ENCODE assay signal across 28 cellular contexts in the genomic region with DNA sequence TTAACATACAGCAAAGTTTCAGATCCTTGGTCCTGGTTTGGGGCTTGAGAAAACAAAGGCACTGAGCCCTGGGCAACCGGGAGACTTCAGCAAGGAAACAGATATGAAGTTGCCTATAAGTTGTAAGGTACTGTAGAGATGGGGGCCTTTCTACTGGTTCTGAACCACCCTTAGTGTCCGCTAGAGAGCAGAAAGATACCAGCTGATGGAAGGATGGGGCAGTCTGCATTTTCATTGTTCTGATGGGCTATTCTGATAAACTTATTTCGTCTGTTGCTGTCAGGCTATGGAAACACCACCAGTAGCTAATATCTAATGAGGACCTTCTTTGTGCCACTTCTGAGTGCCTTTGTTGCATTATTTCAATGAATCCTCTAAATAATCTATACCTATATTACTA. TPM values are rescaled to one million over a fixed set of nuclear protein-coding genes. Genes with fewer than 3 reads are reported as not detected.
DNase-seq lines count a peak whose midpoint lies in the region; ATAC-seq, FAIRE-seq and TF ChIP-seq lines count a peak whose summit lies in the region.
"Had no signal": no experiment of that assay in that cellular context is flagged by ENCODE, and none has a peak within 500 bp of the region (broad histone marks: within the 10 kb centered on the region; RNA-seq: fewer than 3 reads in every experiment).

No MANE protein-coding gene starts in this region.

- H3K9ac ChIP-seq in GM12878 (ENCODE audit: control insufficient read depth, insufficient read depth, low read length), result no peak overlapping the region
- H3K9ac ChIP-seq: BLaER1 had no signal

- CTCF ChIA-PET in GM12878 (lab: Yijun Ruan, JAX), result interaction anchor here (0.6 to 1.5 kb wide), 3 partner anchors 66 to 665 kb away, joined by 3 to 4 read pairs (median 3); no protein-coding TSS in a partner anchor

- H3K4me2 ChIP-seq in GM12878 (ENCODE audit: control insufficient read depth, insufficient read depth), result no peak overlapping the region
- H3K4me2 ChIP-seq: BLaER1 had no signal

- no peak; the same call in 1 of the 2 replicates for TF ChIP-seq RAD21 in GM12878 (IDR thresholded peaks at IDR 0.05; ENCODE audit: insufficient read depth, low read depth, low read length)

- SMC1A ChIA-PET in GM12878 (lab: Charles Lee; ENCODE audit: uncharacterized antibody, unreplicated experiment), result interaction anchor here (0.9 to 1.4 kb wide), 2 partner anchors 9 to 64 kb away, joined by 3 read pairs; no protein-coding TSS in a partner anchor

- H3K27ac ChIP-seq in GM12878 (ENCODE audit: control insufficient read depth, insufficient read depth) (no peak overlapping the region), tibial artery (no peak overlapping the region)
- H3K27ac ChIP-seq: ascending aorta, BLaER1, SJSA1 had no signal

- in situ Hi-C loops in GM12878 (cut with MboI), result no loop called here

- WGBS in GM12878 (ENCODE audit: insufficient coverage, insufficient replicate concordance, low lambda C conversion rate, missing lambda C conversion rate), result 26% methylated on average over 3 of the region's 3 CpGs

- TF ChIP-seq CTCF in GM12878 (IDR thresholded peaks at IDR 0.05 in 2 of 3, conservative IDR thresholded peaks at IDR 0.05 in 1 of 3; ENCODE audit: control insufficient read depth in 2 of 3, extremely low read depth in 1 of 3, insufficient read depth in 1 of 3, low read depth in 3 of 3, low read length in 3 of 3), result peak in 2 of 3 experiments; percentile 4 to 20; a peak in 2 of 6 replicates
- no peak for TF ChIP-seq CTCF in tibial artery (IDR thresholded peaks at IDR 0.05)

- no peak overlapping the region for H2AFZ ChIP-seq in GM12878 (ENCODE audit: control insufficient read depth, low read depth, low read length)

- H3K79me2 ChIP-seq in GM12878 (ENCODE audit: control insufficient read depth, insufficient read depth, low read length), result no peaks in the 10 kb centered on the region

- BruUV-seq in GM12878 (replicated peaks; lab: Mats Ljungman, UMichigan), result no TSS peak

- DNase-seq in SIG-M5 treated with dmso at 0.1 percent for 504 hours (lab: John Stamatoyannopoulos, UW; ENCODE audit: unreplicated experiment) (peak; percentile 22), SIG-M5 (lab: John Stamatoyannopoulos, UW) (no peak), OCI-M1 (lab: John Stamatoyannopoulos, UW) (peak; percentile 24), GM12878 (ENCODE audit: low read depth, low spot score) (no peak), midbrain (lab: John Stamatoyannopoulos, UW) (no peak), tibial artery (no peak), H54 (ENCODE audit: insufficient read length, low spot score) (no peak)
- DNase-seq: activated CD4-positive, alpha-beta T cell treated with anti-CD3 and anti-CD28 coated beads for 1 hour; central memory CD4-positive, alpha-beta T cell; effector CD8-positive, alpha-beta T cell; H7; hippocampal formation; islet precursor cell; Kasumi-1; NCI-H1105 treated with DMSO at 0.1 percent for 48 hours; NCI-H2081 treated with DMSO at 0.1 percent for 48 hours; stimulated activated CD4-positive, alpha-beta T cell treated with anti-CD3 and anti-CD28 coated beads, Interleukin-12 subunit alpha, Interleukin-12 subunit beta, amount 100 ng/mL, for 4 hours had no signal

- POLR2A ChIA-PET in GM12878 (lab: Charles Lee), result interaction anchor here (0.7 kb wide), 1 partner anchor 16 kb away, joined by 3 read pairs; no protein-coding TSS in a partner anchor

- TF ChIP-seq EP300 in GM12878 (IDR thresholded peaks at IDR 0.05; ENCODE audit: borderline replicate concordance in 1 of 2, control insufficient read depth in 1 of 2, low read depth in 2 of 2, low read length in 2 of 2), result no peak

- FAIRE-seq in GM12878 (lab: Jason Lieb, UNC) (peak; percentile 13), H54 (lab: Jason Lieb, UNC) (no peak)
- FAIRE-seq: frontal cortex, GM12892 had no signal

- no peaks in the 10 kb centered on the region for H3K9me3 ChIP-seq in GM12878 (replicated peaks; ENCODE audit: control insufficient read depth, insufficient read depth, low read length)
- H3K9me3 ChIP-seq in tibial artery, result no peaks in the 10 kb centered on the region
- H3K9me3 ChIP-seq: ascending aorta, SJSA1 had no signal

- intact Hi-C loops in GM12878 (cut with micrococcal nuclease; ENCODE audit: unreplicated experiment), result no loop called here
- intact Hi-C loops in tibial artery (cut with DNase I; ENCODE audit: low total_unique reads), result no loop called here

- H3K36me3 ChIP-seq in GM12878 (ENCODE audit: control insufficient read depth in 2 of 2, insufficient read depth in 2 of 2, low read length in 1 of 2) (no peaks in the 10 kb centered on the region), tibial artery (no peaks in the 10 kb centered on the region)
- H3K36me3 ChIP-seq: ascending aorta, BLaER1, SJSA1 had no signal

- H4K20me1 ChIP-seq in GM12878 (ENCODE audit: control insufficient read depth, insufficient read depth), result no peaks in the 10 kb centered on the region
- H4K20me1 ChIP-seq: BLaER1 had no signal

- H3K4me1 ChIP-seq in GM12878 (ENCODE audit: control insufficient read depth, insufficient read depth, low read length) (no peaks in the 10 kb centered on the region), tibial artery (no peaks in the 10 kb centered on the region)
- H3K4me1 ChIP-seq: ascending aorta, BLaER1, SJSA1 had no signal

- peaks cover 0 to 3% of the 10 kb centered on the region in 2 experiments; a peak in 2 of 4 replicates for H3K27me3 ChIP-seq in GM12878 (replicated peaks in 1 of 2; ENCODE audit: control insufficient read depth in 2 of 2, insufficient read depth in 2 of 2, low read length in 1 of 2)
- H3K27me3 ChIP-seq in tibial artery, result no peaks in the 10 kb centered on the region
- H3K27me3 ChIP-seq: ascending aorta, BLaER1, SJSA1 had no signal

- RAD21 ChIA-PET in GM12878 (lab: Charles Lee; ENCODE audit: unreplicated experiment), result interaction anchor here (0.9 to 1.5 kb wide), 2 partner anchors 64 to 70 kb away, joined by 3 read pairs; no protein-coding TSS in a partner anchor

- ATAC-seq in GM12878, result no peak
- ATAC-seq in GM21390 (IDR thresholded peaks at IDR 0.05; ENCODE audit: unreplicated experiment), result no peak
- ATAC-seq: activated naive CD4-positive, alpha-beta T cell treated with anti-CD3 and anti-CD28 coated beads, Interleukin-2, amount 50 U/mL, for 72 hours; esophagus mucosa had no signal

- TF ChIP-seq POLR2A in GM12878 (IDR thresholded peaks at IDR 0.05; ENCODE audit: low read depth, low read length) (no peak), H54 (IDR thresholded peaks at IDR 0.05; ENCODE audit: low read depth, low read length) (no peak)

- H3K4me3 ChIP-seq in GM12878 (no peak overlapping the region), tibial artery (no peak overlapping the region)
- H3K4me3 ChIP-seq: ascending aorta, BLaER1, lung, SJSA1 had no signal

TF ChIP-seq in GM12878, 131 proteins besides CTCF, POLR2A, EP300 and RAD21:
- TF ChIP-seq SMC3 (IDR thresholded peaks at IDR 0.05; ENCODE audit: borderline replicate concordance, low read length) (peak; percentile 13; the same call in 1 of the 2 replicates), HDGF (IDR thresholded peaks at IDR 0.05) (no peak)

RNA-seq across cellular contexts. Expression of a gene that starts 38.7 kb away (rescaled TPM):
- 0.38 and 0.44 TPM in 2 replicates for total RNA-seq in GM12878 (2013; cell fraction: nucleolus; rRNA removed)
- total RNA-seq in GM12878 (2014; rRNA removed) (0.11 TPM in 1 of 2 replicates, not detected in the other), GM12878 (2014; rRNA removed; fragmentation: Illumina TruSeq; extraction: Trizol) (0.04 TPM in 1 of 2 replicates, not detected in the other), GM12878 (2021) (0.11 and 0.13 TPM in 2 replicates)
- polyA plus RNA-seq in GM12878 (2011; ENCODE audit: low read depth), result not detected
- polyA plus RNA-seq in GM12878 (2011; rRNA removed) (0.03 TPM in 1 of 2 replicates, not detected in the other), GM12878 (2014; fragmentation: Illumina TruSeq; extraction: Trizol) (0.03 and 0.13 TPM in 2 replicates), GM12878 (2014; fragmentation: Nextera tagmentation; extraction: Ambion mirVana) (under 1 TPM; 0.07 to 0.11 TPM), GM12878 (2014; rRNA removed) (0.08 and 0.12 TPM in 2 replicates), GM12878 (2016; fragmentation: Nextera tagmentation; extraction: Ambion mirVana) (not detected)
- not detected in 2 replicates for polyA plus RNA-seq in GM12878 (2011; cell fraction: cytosol; rRNA removed)
- 0.04 and 0.06 TPM in 2 replicates for polyA plus RNA-seq in GM12878 (2011; cell fraction: nucleus; rRNA removed)
- polyA plus RNA-seq in GM12878 (2012), result 0.03 TPM in 1 of 2 replicates, not detected in the other
- not detected in 2 replicates for polyA minus RNA-seq in GM12878 (2011; rRNA and poly(A)+ RNA removed)
- polyA minus RNA-seq in GM12878 (2011; cell fraction: cytosol; rRNA and poly(A)+ RNA removed), result not detected in 2 replicates
- 0.12 TPM in 1 of 2 replicates, not detected in the other for polyA minus RNA-seq in GM12878 (2011; cell fraction: nucleus; rRNA and poly(A)+ RNA removed)
- total RNA-seq: A673; activated naive CD4-positive, alpha-beta T cell treated with anti-CD3 and anti-CD28 coated beads, Interleukin-2, amount 50 U/mL, for 72 hours; myocyte; SJSA1 had no signal

Comparison
In these comparisons a context has a peak if more than half of its experiments do, and no peak if none do; other contexts are left out.
1. DNase-seq: peak in SIG-M5 treated with dmso at 0.1 percent for 504 hours (single experiment) and OCI-M1 (single experiment); none in SIG-M5 (single experiment), GM12878 (single experiment), midbrain (single experiment), tibial artery (0 of 2) and H54 (single experiment).
2. CTCF ChIP-seq: peak in GM12878 (2 of 3); none in tibial artery (0 of 2).